Comparison of ENCODE assay signal across 15 cellular contexts in the genomic region with DNA sequence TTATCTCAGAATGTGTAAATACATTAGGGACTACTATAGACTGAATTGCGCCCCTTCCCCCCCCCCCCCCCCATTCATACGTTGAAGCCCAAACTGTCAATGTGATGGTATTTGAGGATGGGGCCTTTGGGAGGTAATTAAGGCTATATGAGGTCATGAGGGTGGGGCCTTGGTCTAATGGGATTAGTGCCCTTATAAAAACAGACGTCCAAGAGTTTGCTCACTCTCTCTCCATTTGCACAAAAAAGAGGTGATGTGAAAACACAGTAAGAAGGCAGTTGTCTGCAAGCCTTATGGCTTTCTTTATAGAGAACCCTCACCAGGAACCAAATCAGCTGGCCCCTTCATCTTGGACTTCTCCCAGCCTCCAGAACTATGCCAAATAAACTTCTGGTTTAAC. TPM values are rescaled to one million over a fixed set of nuclear protein-coding genes. Genes with fewer than 3 reads are reported as not detected.
DNase-seq lines count a peak whose midpoint lies in the region; ATAC-seq and TF ChIP-seq lines count a peak whose summit lies in the region.
"Had no signal": no experiment of that assay in that cellular context is flagged by ENCODE, and none has a peak within 500 bp of the region (broad histone marks: within the 10 kb centered on the region; RNA-seq: fewer than 3 reads in every experiment).

No MANE protein-coding gene starts in this region.

- WGBS in SK-N-SH (ENCODE audit: low lambda C conversion rate), result 13% methylated on average over 2 of the region's 3 CpGs

- H3K4me3 Mint-ChIP-seq in stimulated activated naive CD8-positive, alpha-beta T cell treated with anti-CD3 and anti-CD28 coated beads, Interleukin-15, amount 100 ng/mL, for 72 hours, result no peak overlapping the region

- H3K9ac ChIP-seq in SK-N-SH (no peak overlapping the region), PC-3 (ENCODE audit: low read length) (no peak overlapping the region)

- no TSS peak for BruUV-seq in PC-3 (replicated peaks; lab: Mats Ljungman, UMichigan)

- H2AFZ ChIP-seq in SK-N-SH (ENCODE audit: low read depth) (no peak overlapping the region), PC-3 (ENCODE audit: low read length) (no peak overlapping the region)

- no peaks in the 10 kb centered on the region for H3K36me3 ChIP-seq in SK-N-SH (replicated peaks in 1 of 2; ENCODE audit: control insufficient read depth in 1 of 2, insufficient read depth in 2 of 2, low read length in 1 of 2)
- no peaks in the 10 kb centered on the region for H3K36me3 ChIP-seq in PC-3 (ENCODE audit: low read depth, low read length)
- no peaks in the 10 kb centered on the region for H3K36me3 ChIP-seq in thoracic aorta
- H3K36me3 ChIP-seq: ascending aorta had no signal

- TF ChIP-seq RAD21 in SK-N-SH (IDR thresholded peaks at IDR 0.05; ENCODE audit: low read length), result no peak

- H3K4me1 Mint-ChIP-seq in stimulated activated naive CD8-positive, alpha-beta T cell treated with anti-CD3 and anti-CD28 coated beads, Interleukin-15, amount 100 ng/mL, for 72 hours, result peaks cover 14% of the 10 kb centered on the region

- no peak for TF ChIP-seq CTCF in SK-N-SH (IDR thresholded peaks at IDR 0.05)
- TF ChIP-seq CTCF in PC-3 (conservative IDR thresholded peaks at IDR 0.05; ENCODE audit: low read depth, low read length), result no peak
- TF ChIP-seq CTCF in foreskin fibroblast (IDR thresholded peaks at IDR 0.05; ENCODE audit: low read depth, low read length), result no peak
- TF ChIP-seq CTCF in thoracic aorta (IDR thresholded peaks at IDR 0.05), result no peak

- H3K4me3 ChIP-seq in SK-N-SH (ENCODE audit: low read depth in 2 of 2, low read length in 1 of 2) (peak overlapping the region in 1 of 2 experiments; percentile 57; a peak in 1 of 4 replicates), PC-3 (ENCODE audit: low read length) (no peak overlapping the region), foreskin fibroblast (ENCODE audit: low read depth in 1 of 2, low read length in 2 of 2) (peak overlapping the region; percentile 58 to 75), thoracic aorta (peak overlapping the region; percentile 72)

- H3K9me3 Mint-ChIP-seq in stimulated activated naive CD8-positive, alpha-beta T cell treated with anti-CD3 and anti-CD28 coated beads, Interleukin-15, amount 100 ng/mL, for 72 hours, result peaks cover 4 to 7% of the 10 kb centered on the region in 2 donors

- no peak overlapping the region for H3K27ac Mint-ChIP-seq in stimulated activated naive CD8-positive, alpha-beta T cell treated with anti-CD3 and anti-CD28 coated beads, Interleukin-15, amount 100 ng/mL, for 72 hours

- H3K27ac ChIP-seq in SK-N-SH (ENCODE audit: low read depth in 2 of 2, low read length in 1 of 2), result peak overlapping the region; percentile 77 to 93; a peak in 2 of 4 replicates
- H3K27ac ChIP-seq in PC-3 (ENCODE audit: low read length), result no peak overlapping the region
- H3K27ac ChIP-seq in thoracic aorta, result peak overlapping the region; percentile 77 to 85

- POLR2A ChIA-PET in SK-N-SH (lab: Yijun Ruan, JAX) (no interaction called here), PC-3 (lab: Charles Lee; ENCODE audit: unreplicated experiment) (no interaction called here)

- H3K4me1 ChIP-seq in SK-N-SH (ENCODE audit: control insufficient read depth in 1 of 2, insufficient read depth in 2 of 2, low read depth in 1 of 2, low read length in 1 of 2), result peaks cover 0 to 5% of the 10 kb centered on the region in 2 experiments; a peak in 2 of 4 replicates
- H3K4me1 ChIP-seq in PC-3 (ENCODE audit: insufficient read depth, low read length), result no peaks in the 10 kb centered on the region
- no peaks in the 10 kb centered on the region for H3K4me1 ChIP-seq in thoracic aorta (ENCODE audit: control insufficient read depth in 1 of 2, low read depth in 2 of 2)
- H3K4me1 ChIP-seq: Caco-2 had no signal

- no peaks in the 10 kb centered on the region for H3F3A ChIP-seq in SK-N-SH (replicated peaks; ENCODE audit: insufficient read depth)
- no peaks in the 10 kb centered on the region for H3F3A ChIP-seq in PC-3 (ENCODE audit: low read length, unreplicated experiment)

- H3K4me2 ChIP-seq in SK-N-SH, result peak overlapping the region; percentile 79; the same call in 1 of the 2 replicates
- H3K4me2 ChIP-seq in PC-3 (ENCODE audit: low read length), result peak overlapping the region; percentile 82; the same call in 1 of the 2 replicates

- H3K9me3 ChIP-seq in SK-N-SH (no peaks in the 10 kb centered on the region), PC-3 (ENCODE audit: low read length) (no peaks in the 10 kb centered on the region), thoracic aorta (no peaks in the 10 kb centered on the region)
- H3K9me3 ChIP-seq: ascending aorta, Caco-2 had no signal

- DNase-seq in SK-N-SH (no peak), PC-3 (no peak), foreskin fibroblast (no peak), thoracic aorta (ENCODE audit: low spot score) (no peak), NCI-H748 (lab: John Stamatoyannopoulos, UW; ENCODE audit: unreplicated experiment) (no peak)
- DNase-seq in stimulated activated naive CD8-positive, alpha-beta T cell treated with anti-CD3 and anti-CD28 coated beads, Interleukin-15, amount 100 ng/mL, for 72 hours, result no peak
- DNase-seq in activated CD8-positive, alpha-beta memory T cell treated with anti-CD3 and anti-CD28 coated beads, Interleukin-2, amount 50 U/mL, for 48 hours, result no peak
- DNase-seq: activated CD4-positive, alpha-beta T cell treated with anti-CD3 and anti-CD28 coated beads for 36 hours had no signal

- CTCF ChIA-PET in SK-N-SH (lab: Yijun Ruan, JAX) (interaction anchor here (1.6 kb wide), 1 partner anchor 189 kb away, joined by 5 read pairs; no protein-coding TSS in a partner anchor), PC-3 (lab: Charles Lee) (no interaction called here)

- H3K9me2 ChIP-seq in SK-N-SH, result no peaks in the 10 kb centered on the region
- no peaks in the 10 kb centered on the region for H3K9me2 ChIP-seq in PC-3 (replicated peaks; ENCODE audit: low read length)

- ATAC-seq in SK-N-SH treated with all-trans-retinoic acid at 6 μM for 48 hours, result no peak
- ATAC-seq in PC-3, result no peak
- ATAC-seq in thoracic aorta (ENCODE audit: insufficient number of reproducible peaks, low FRiP score, low read depth), result no peak
- no peak for ATAC-seq in stimulated activated naive CD8-positive, alpha-beta T cell treated with anti-CD3 and anti-CD28 coated beads, Interleukin-15, amount 100 ng/mL, for 72 hours

- no peaks in the 10 kb centered on the region for H3K27me3 Mint-ChIP-seq in stimulated activated naive CD8-positive, alpha-beta T cell treated with anti-CD3 and anti-CD28 coated beads, Interleukin-15, amount 100 ng/mL, for 72 hours
- H3K27me3 Mint-ChIP-seq: activated CD4-positive, alpha-beta T cell treated with anti-CD3 and anti-CD28 coated beads for 36 hours had no signal

- H3K79me2 ChIP-seq in SK-N-SH (ENCODE audit: insufficient read depth) (no peaks in the 10 kb centered on the region), PC-3 (ENCODE audit: low read length) (no peaks in the 10 kb centered on the region)

- H4K20me1 ChIP-seq in SK-N-SH (ENCODE audit: insufficient read depth) (no peaks in the 10 kb centered on the region), PC-3 (ENCODE audit: low read length) (no peaks in the 10 kb centered on the region)

- intact Hi-C loops in PC-3 (cut with micrococcal nuclease), result loop anchor here (10.0 kb wide), 1 partner anchor 367 kb away; the partner anchor contains the start of genes ELK1 and UXT

- no peaks in the 10 kb centered on the region for H3K27me3 ChIP-seq in SK-N-SH (ENCODE audit: insufficient read depth)
- no peaks in the 10 kb centered on the region for H3K27me3 ChIP-seq in PC-3 (ENCODE audit: low read length)
- H3K27me3 ChIP-seq in thoracic aorta (replicated peaks; ENCODE audit: insufficient read depth), result no peaks in the 10 kb centered on the region
- H3K27me3 ChIP-seq: ascending aorta had no signal

- no peak for TF ChIP-seq EP300 in SK-N-SH (IDR thresholded peaks at IDR 0.05; ENCODE audit: borderline replicate concordance in 1 of 2, low read depth in 1 of 2, low read length in 1 of 2)

TF ChIP-seq in SK-N-SH, 30 proteins besides CTCF, POLR2A, EP300 and RAD21:
- TF ChIP-seq, protein P1, sequence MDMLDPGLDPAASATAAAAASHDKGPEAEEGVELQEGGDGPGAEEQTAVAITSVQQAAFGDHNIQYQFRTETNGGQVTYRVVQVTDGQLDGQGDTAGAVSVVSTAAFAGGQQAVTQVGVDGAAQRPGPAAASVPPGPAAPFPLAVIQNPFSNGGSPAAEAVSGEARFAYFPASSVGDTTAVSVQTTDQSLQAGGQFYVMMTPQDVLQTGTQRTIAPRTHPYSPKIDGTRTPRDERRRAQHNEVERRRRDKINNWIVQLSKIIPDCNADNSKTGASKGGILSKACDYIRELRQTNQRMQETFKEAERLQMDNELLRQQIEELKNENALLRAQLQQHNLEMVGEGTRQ (IDR thresholded peaks at IDR 0.05; ENCODE audit: borderline replicate concordance, low read depth, low read length), result no peak

TF ChIP-seq in SK-N-SH treated with all-trans-retinoic acid at 6 μM for 48 hours, 23 proteins besides CTCF, POLR2A, EP300 and RAD21:
- TF ChIP-seq ZC3H10 (CRISPR knock-in tag; IDR thresholded peaks at IDR 0.05) (no peak), ZFP30 (CRISPR knock-in tag; IDR thresholded peaks at IDR 0.05) (no peak), CSDC2 (CRISPR knock-in tag; IDR thresholded peaks at IDR 0.05) (no peak), TOX (CRISPR knock-in tag; IDR thresholded peaks at IDR 0.05; ENCODE audit: borderline replicate concordance) (no peak)

RNA-seq across cellular contexts. Expression of gene SPACA5, which starts 15.3 kb away (rescaled TPM):
- polyA plus RNA-seq in SK-N-SH (2012; rRNA removed), result not detected in 2 replicates
- not detected in 2 replicates for polyA plus RNA-seq in SK-N-SH (2012; cell fraction: cytosol; rRNA removed)
- not detected in 2 replicates for polyA plus RNA-seq in SK-N-SH (2012; cell fraction: nucleus; rRNA removed)
- total RNA-seq in PC-3 (2014; rRNA removed) (not detected in 2 replicates), thoracic aorta (not detected)
- total RNA-seq: A172; activated CD4-positive, alpha-beta T cell treated with anti-CD3 and anti-CD28 coated beads for 36 hours; ascending aorta; Caco-2; K562; RPMI7951; T-helper 2 cell treated with Interferon-gamma antibody and Interleukin-4, amounts not matched to agents 100 ng/mL and 5 ng/mL, for 36 hours had no signal
- polyA plus RNA-seq: K562 had no signal

RNA-seq across cellular contexts. Expression of gene ZNF182, which starts 18.3 kb away (rescaled TPM):
- polyA plus RNA-seq in SK-N-SH (2012; rRNA removed), result 2.1 and 2.6 TPM in 2 replicates
- 2.3 and 2.7 TPM in 2 replicates for polyA plus RNA-seq in SK-N-SH (2012; cell fraction: cytosol; rRNA removed)
- polyA plus RNA-seq in SK-N-SH (2012; cell fraction: nucleus; rRNA removed), result 4.6 and 7.7 TPM in 2 replicates
- 1.2 and 3.8 TPM in 2 replicates for total RNA-seq in PC-3 (2014; rRNA removed)
- 1 to 10 TPM; 3.2 to 4.3 TPM for total RNA-seq in thoracic aorta

RNA-seq across cellular contexts. Expression of gene ZNF630, which starts 49.3 kb away (rescaled TPM):
- polyA plus RNA-seq in SK-N-SH (2012; rRNA removed), result 0.61 and 1.2 TPM in 2 replicates
- 0.88 and 0.93 TPM in 2 replicates for polyA plus RNA-seq in SK-N-SH (2012; cell fraction: cytosol; rRNA removed)
- 1.9 and 2.8 TPM in 2 replicates for polyA plus RNA-seq in SK-N-SH (2012; cell fraction: nucleus; rRNA removed)
- total RNA-seq in PC-3 (2014; rRNA removed) (2.5 and 4.4 TPM in 2 replicates), thoracic aorta (1 to 10 TPM; 3.2 to 3.7 TPM)
